Comparison of ENCODE assay signal across 8 cellular contexts in genomic region chr3:197627772-197628523, GRCh38.
DNase-seq lines count a peak whose midpoint lies in the region; ATAC-seq and TF ChIP-seq lines count a peak whose summit lies in the region.
"Not testable (repeated sequence)": the region's sequence is repeated elsewhere in the genome, so short reads cannot be mapped to it uniquely, and the experiment has no call there.

No MANE protein-coding gene starts in this region.

- H3K4me1 ChIP-seq in esophagus squamous epithelium = peaks cover 0 to 22% (median 0%) of the 10 kb centered on the region in 3 donors

- not testable (repeated sequence) for H3K9me3 ChIP-seq in esophagus squamous epithelium

- H3K27me3 ChIP-seq in esophagus squamous epithelium = not testable (repeated sequence)

- ATAC-seq in GM19043 (IDR thresholded peaks at IDR 0.05; ENCODE audit: low read depth, unreplicated experiment) (peak; percentile 78), HG03045 (IDR thresholded peaks at IDR 0.05; ENCODE audit: unreplicated experiment) (peak; percentile 82)

- peak overlapping the region; percentile 70 to 74 (median 70) for H3K4me3 ChIP-seq in esophagus squamous epithelium

- not testable (repeated sequence) for H3K36me3 ChIP-seq in esophagus squamous epithelium

- H3K27ac ChIP-seq in esophagus squamous epithelium = peak overlapping the region; percentile 82 to 96 (median 92)

- intact Hi-C loops in esophagus squamous epithelium (cut with DNase I) = not testable (repeated sequence)

- DNase-seq in AG08396 (ENCODE audit: low spot score) (peak; percentile 95), RPMI8226 (peak; percentile 86), mesenteric fat pad (ENCODE audit: low spot score) (peak; percentile 97)
- peak; percentile 81 for DNase-seq in activated effector memory CD4-positive, alpha-beta T cell treated with Interleukin-2 at 50 U/mL for 16 hours
- DNase-seq in esophagus squamous epithelium (lab: John Stamatoyannopoulos, UW) = not testable (repeated sequence)
- peak; percentile 84 for DNase-seq in stimulated activated CD4-positive, alpha-beta T cell treated with anti-CD3 and anti-CD28 coated beads, Interleukin-2, amount 100 ng/mL, for 4 hours (ENCODE audit: low read depth)

- TF ChIP-seq CTCF in esophagus squamous epithelium (IDR thresholded peaks at IDR 0.05) = peak in 1 of 6 experiments; percentile 16

- peak in 3 of 4 donors; percentile 7 to 91 (median 75) for TF ChIP-seq POLR2A in esophagus squamous epithelium (IDR thresholded peaks at IDR 0.05)

- 5 to 8% methylated on average over 9 to 10 of the region's 73 CpGs for WGBS in esophagus squamous epithelium, 2 donors
